ENCODE assay signal across 8 cellular contexts in genomic region chr3:52240886-52241244, GRCh38. TPM values are rescaled to one million over a fixed set of nuclear protein-coding genes. Genes with fewer than 3 reads are reported as not detected.
A peak's percentile ranks its signal among the peaks of the same experiment; 100 is the strongest.
DNase-seq lines count a peak whose midpoint lies in the region; FAIRE-seq and TF ChIP-seq lines count a peak whose summit lies in the region.

No MANE protein-coding gene starts in this region.

- H2AFZ ChIP-seq in MM.1S (ENCODE audit: low read length), result no peak overlapping the region
- H2AFZ ChIP-seq in astrocyte (ENCODE audit: low read depth, low read length), result no peak overlapping the region

- no peaks in the 10 kb centered on the region for H3K9me3 ChIP-seq in CD4-positive, alpha-beta memory T cell (ENCODE audit: control insufficient read depth in 1 of 2, low read length in 2 of 2)
- H3K9me3 ChIP-seq in MM.1S (replicated peaks; ENCODE audit: insufficient read depth, low read length), result no peaks in the 10 kb centered on the region
- no peaks in the 10 kb centered on the region for H3K9me3 ChIP-seq in astrocyte (ENCODE audit: insufficient read depth, low read depth, low read length)

- peak overlapping the region; percentile 82 to 98 (median 93) for H3K27ac Mint-ChIP-seq in CD4-positive, alpha-beta memory T cell
- H3K27ac Mint-ChIP-seq in astrocyte (ENCODE audit: unreplicated experiment) (peak overlapping the region; percentile 100), nephron progenitor cell (no peak overlapping the region)

- H3K4me2 ChIP-seq in MM.1S (ENCODE audit: low read depth, low read length) (peak overlapping the region; percentile 80; the same call in 1 of the 2 replicates), astrocyte (ENCODE audit: low read length) (no peak overlapping the region)

- peaks cover 74% of the 10 kb centered on the region for H3K4me1 ChIP-seq in CD4-positive, alpha-beta memory T cell (ENCODE audit: insufficient read depth, low read length)
- H3K4me1 ChIP-seq in MM.1S (ENCODE audit: low read length), result peaks cover 38% of the 10 kb centered on the region
- peaks cover 57% of the 10 kb centered on the region for H3K4me1 ChIP-seq in astrocyte (ENCODE audit: insufficient read depth, low read length)

- FAIRE-seq in astrocyte (lab: Jason Lieb, UNC), result no peak

- H3K4me3 Mint-ChIP-seq in CD4-positive, alpha-beta memory T cell, result peak overlapping the region; percentile 93 to 99 (median 97)
- H3K4me3 Mint-ChIP-seq in astrocyte (ENCODE audit: unreplicated experiment) (peak overlapping the region; percentile 90), nephron progenitor cell (peak overlapping the region; percentile 91)

- H3K79me2 ChIP-seq in MM.1S (ENCODE audit: low read length) (peaks cover 36% of the 10 kb centered on the region), astrocyte (ENCODE audit: insufficient read depth, low read length) (peaks cover 33% of the 10 kb centered on the region)

- no peaks in the 10 kb centered on the region for H3K27me3 ChIP-seq in CD4-positive, alpha-beta memory T cell (ENCODE audit: insufficient read depth, low read length)
- H3K27me3 ChIP-seq in MM.1S (replicated peaks; ENCODE audit: insufficient read depth, low read length) (no peaks in the 10 kb centered on the region), astrocyte (ENCODE audit: insufficient read depth, low read length) (no peaks in the 10 kb centered on the region)

- no peaks in the 10 kb centered on the region for H3K27me3 Mint-ChIP-seq in CD4-positive, alpha-beta memory T cell
- H3K27me3 Mint-ChIP-seq in astrocyte (ENCODE audit: low read depth, unreplicated experiment) (no peaks in the 10 kb centered on the region), nephron progenitor cell (ENCODE audit: low read depth, poor library complexity) (peaks cover 35% of the 10 kb centered on the region)

- H3K9me2 ChIP-seq in MM.1S (replicated peaks; ENCODE audit: insufficient read depth, low read length), result no peaks in the 10 kb centered on the region

- peaks cover 0 to 17% of the 10 kb centered on the region in 2 donors for H3K36me3 Mint-ChIP-seq in CD4-positive, alpha-beta memory T cell
- peaks cover 9% of the 10 kb centered on the region for H3K36me3 Mint-ChIP-seq in astrocyte (ENCODE audit: low read depth, unreplicated experiment)
- H3K36me3 Mint-ChIP-seq in nephron progenitor cell (ENCODE audit: low read depth), result peaks cover 7% of the 10 kb centered on the region

- H3K36me3 ChIP-seq in CD4-positive, alpha-beta memory T cell (ENCODE audit: insufficient read depth, low read length), result no peaks in the 10 kb centered on the region
- H3K36me3 ChIP-seq in MM.1S (replicated peaks; ENCODE audit: insufficient read depth, low read length), result no peaks in the 10 kb centered on the region
- no peaks in the 10 kb centered on the region for H3K36me3 ChIP-seq in astrocyte (ENCODE audit: insufficient read depth, low read length)

- H3K4me1 Mint-ChIP-seq in CD4-positive, alpha-beta memory T cell, result peaks cover 44 to 88% (median 64%) of the 10 kb centered on the region in 4 donors
- H3K4me1 Mint-ChIP-seq in astrocyte (ENCODE audit: low read depth, unreplicated experiment) (peaks cover 29% of the 10 kb centered on the region), nephron progenitor cell (peaks cover 55% of the 10 kb centered on the region)

- H3K4me3 ChIP-seq in CD4-positive, alpha-beta memory T cell (ENCODE audit: low read length in 2 of 2), result no peak overlapping the region
- H3K4me3 ChIP-seq in MM.1S (ENCODE audit: low read length) (no peak overlapping the region), astrocyte (ENCODE audit: insufficient read depth, low read depth, low read length) (no peak overlapping the region)

- H3K9ac ChIP-seq in MM.1S (ENCODE audit: low read length) (no peak overlapping the region), astrocyte (ENCODE audit: low read length) (no peak overlapping the region)

- DNase-seq in CD4-positive, alpha-beta memory T cell, result peak in 2 of 5 donors; percentile 28 to 43
- no peak for DNase-seq in MM.1S
- DNase-seq in astrocyte (ENCODE audit: low read depth), result no peak
- no peak for DNase-seq in nephron progenitor cell
- no peak for DNase-seq in stimulated activated CD4-positive, alpha-beta T cell treated with anti-CD3 and anti-CD28 coated beads, Interleukin-15, amount 100 ng/mL, for 24 hours
- no peak for DNase-seq in DMS 273 treated with DMSO at 0.1 percent for 48 hours (lab: John Stamatoyannopoulos, UW)
- no peak for DNase-seq in GM10248 (ENCODE audit: extremely low spot score)
- DNase-seq in globus pallidus (ENCODE audit: low spot score), result no peak

- no peak for TF ChIP-seq CTCF in MM.1S (IDR thresholded peaks at IDR 0.05; ENCODE audit: low read length)
- TF ChIP-seq CTCF in astrocyte (IDR thresholded peaks at IDR 0.05; ENCODE audit: insufficient read depth, low read depth, low read length), result no peak
- TF ChIP-seq CTCF in nephron progenitor cell (IDR thresholded peaks at IDR 0.05), result no peak
- TF ChIP-seq CTCF in GM10248 (IDR thresholded peaks at IDR 0.05; ENCODE audit: control extremely low read depth, extremely low read depth, low read depth, missing control alignments), result no peak

- peaks cover 13% of the 10 kb centered on the region for H3F3A ChIP-seq in MM.1S (ENCODE audit: insufficient read depth, low read length)

- peak overlapping the region; percentile 92 for H3K27ac ChIP-seq in CD4-positive, alpha-beta memory T cell (ENCODE audit: low read depth, low read length)
- H3K27ac ChIP-seq in MM.1S (ENCODE audit: low read length) (peak overlapping the region; percentile 58; the same call in 1 of the 2 replicates), astrocyte (ENCODE audit: low read depth, low read length) (no peak overlapping the region)

- no peaks in the 10 kb centered on the region for H3K9me3 Mint-ChIP-seq in CD4-positive, alpha-beta memory T cell
- H3K9me3 Mint-ChIP-seq in astrocyte (ENCODE audit: unreplicated experiment) (peaks cover 7% of the 10 kb centered on the region), nephron progenitor cell (peaks cover 7% of the 10 kb centered on the region)

- H4K20me1 ChIP-seq in MM.1S (ENCODE audit: insufficient read depth, low read length) (no peaks in the 10 kb centered on the region), astrocyte (ENCODE audit: insufficient read depth, low read length) (peaks cover 15% of the 10 kb centered on the region)

- CTCF ChIA-PET in CD4-positive, alpha-beta memory T cell (lab: Charles Lee; ENCODE audit: partially characterized antibody), result interaction anchor here (1.0 to 31.1 kb wide), 9 partner anchors 9 to 98 kb away, joined by 3 to 684 read pairs (median 9); partner anchors contain the start of genes GLYCTK, TLR9 and WDR82
- CTCF ChIA-PET in GM10248 (lab: Yijun Ruan, JAX), result interaction anchor here (0.7 to 7.0 kb wide), 11 partner anchors 8 to 99 kb away, joined by 3 to 48 read pairs (median 6); partner anchors contain the start of gene TLR9

- intact Hi-C loops in CD4-positive, alpha-beta memory T cell (cut with micrococcal nuclease), result no loop called here

- POLR2A ChIA-PET in CD4-positive, alpha-beta memory T cell (lab: Charles Lee; ENCODE audit: partially characterized antibody), result interaction anchor here (1.1 to 38.1 kb wide), 9 partner anchors 7 to 171 kb away, joined by 4 to 1950 read pairs (median 18); partner anchors contain the start of genes GLYCTK, PPM1M, TLR9 and WDR82
- POLR2A ChIA-PET in GM10248 (lab: Yijun Ruan, JAX), result interaction anchor here (1.0 kb wide), 1 partner anchor 37 kb away, joined by 5 read pairs; no protein-coding TSS in a partner anchor

RNA-seq across cellular contexts. Expression of gene TWF2, which starts 1.9 kb away (rescaled TPM):
- total RNA-seq in CD4-positive, alpha-beta memory T cell, result 10 to 100 TPM; 69.3 to 76.1 TPM
- polyA plus RNA-seq in CD4-positive, alpha-beta memory T cell, result 100 to 1,000 TPM; 122 to 124 TPM
- total RNA-seq in astrocyte, result 103 and 105 TPM in 2 replicates

RNA-seq across cellular contexts. Expression of gene PPM1M, which starts 4.7 kb away (rescaled TPM):
- total RNA-seq in CD4-positive, alpha-beta memory T cell, result 10 to 100 TPM; 70.2 to 81.1 TPM
- 10 to 100 TPM; 52.0 to 85.3 TPM for polyA plus RNA-seq in CD4-positive, alpha-beta memory T cell
- 8.9 and 9.1 TPM in 2 replicates for total RNA-seq in astrocyte

RNA-seq across cellular contexts. Expression of gene TLR9, which starts 15.4 kb away (rescaled TPM):
- total RNA-seq in CD4-positive, alpha-beta memory T cell, result 1 to 10 TPM; 2.3 to 3.0 TPM
- polyA plus RNA-seq in CD4-positive, alpha-beta memory T cell, result not detected
- 0.25 and 0.36 TPM in 2 replicates for total RNA-seq in astrocyte

RNA-seq across cellular contexts. Expression of gene WDR82, which starts 37.6 kb away (rescaled TPM):
- 100 to 1,000 TPM; 149 to 150 TPM for total RNA-seq in CD4-positive, alpha-beta memory T cell
- 100 to 1,000 TPM in 1 of 2 donors, 10 to 100 TPM in 1; 62.3 to 143 TPM for polyA plus RNA-seq in CD4-positive, alpha-beta memory T cell
- 57.4 and 59.7 TPM in 2 replicates for total RNA-seq in astrocyte

RNA-seq across cellular contexts. Expression of gene ALAS1, which starts 42.9 kb away (rescaled TPM):
- 10 to 100 TPM; 30.0 to 34.6 TPM for total RNA-seq in CD4-positive, alpha-beta memory T cell
- 10 to 100 TPM; 30.5 to 35.4 TPM for polyA plus RNA-seq in CD4-positive, alpha-beta memory T cell
- 51.4 and 56.3 TPM in 2 replicates for total RNA-seq in astrocyte
